In the genomic region with DNA sequence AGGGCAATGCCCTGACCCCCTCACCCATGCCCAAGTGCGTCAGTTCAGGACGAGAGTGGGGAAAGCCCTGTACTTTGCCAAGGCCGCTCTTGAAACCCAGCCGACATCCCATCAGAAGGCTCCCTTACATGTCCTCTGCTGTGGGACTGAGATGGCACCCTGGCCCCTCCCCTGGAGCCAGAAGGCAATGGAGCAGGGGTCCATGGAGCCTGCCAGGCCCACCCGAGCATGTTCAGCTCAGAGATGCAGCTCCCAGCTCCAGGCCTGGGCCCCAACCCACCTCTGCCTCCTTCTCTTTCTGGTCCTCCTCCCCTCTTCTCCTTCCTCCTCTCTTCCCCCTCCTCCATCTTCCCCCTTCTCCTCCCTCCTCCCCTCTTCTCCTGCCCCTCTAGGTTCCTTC, we compare ENCODE assay signal across 8 cellular contexts.
"Had no signal": no experiment of that assay in that cellular context is flagged by ENCODE, and none has a peak within 500 bp of the region (broad histone marks: within the 10 kb centered on the region; RNA-seq: fewer than 3 reads in every experiment).

No MANE protein-coding gene starts in this region.

- ATAC-seq: GM23338 had no signal

- H3K4me3 ChIP-seq: GM23338 had no signal

- H3K27ac Mint-ChIP-seq: GM23338, H9, IgD-negative memory B cell had no signal

- DNase-seq: H9, HCEC 1CT, KG1 had no signal

- H3K36me3 Mint-ChIP-seq: IgD-negative memory B cell had no signal

- H2AFZ ChIP-seq: GM23338 had no signal

- H3K9me3 Mint-ChIP-seq: GM23338, H9 had no signal

- FAIRE-seq: H1, H54, HTR-8/SVneo had no signal

- H3K4me3 Mint-ChIP-seq: GM23338, H9, IgD-negative memory B cell had no signal

- H3K4me2 ChIP-seq: GM23338 had no signal
